In the genomic region with DNA sequence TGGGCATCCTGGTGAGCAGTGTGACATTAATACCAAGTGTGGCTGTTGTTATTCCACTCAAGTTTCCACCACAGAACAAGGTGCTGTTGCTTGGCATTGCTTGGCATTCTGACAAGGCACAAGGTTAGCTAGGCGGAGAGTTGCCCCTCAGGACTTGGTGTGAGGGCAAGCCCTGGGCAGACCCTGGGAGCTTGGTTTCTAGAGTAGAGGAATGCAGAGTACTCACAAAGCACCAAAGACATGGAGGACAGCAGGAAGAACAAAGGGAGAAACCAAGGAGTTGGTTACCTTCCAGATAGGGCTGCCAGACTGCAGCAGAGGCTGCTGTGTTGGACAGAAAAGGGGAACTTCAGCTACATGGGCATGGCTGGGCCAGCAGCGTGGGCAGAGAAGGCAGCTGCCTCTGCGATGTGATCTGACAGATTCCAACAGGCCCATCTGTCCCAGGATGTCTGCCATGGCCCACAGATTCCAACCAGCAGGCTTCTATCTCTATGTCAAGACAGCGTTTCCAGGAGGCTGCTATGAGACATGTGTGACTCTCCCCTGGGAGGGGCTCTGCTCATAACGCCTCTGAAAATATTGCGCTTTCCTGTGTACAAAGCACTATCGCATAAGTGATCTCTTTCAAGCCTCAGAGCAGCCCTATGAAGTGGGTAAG, we compare ENCODE assay signal across 9 cellular contexts. TPM values are rescaled to one million over a fixed set of nuclear protein-coding genes. Genes with fewer than 3 reads are reported as not detected.
DNase-seq lines count a peak whose midpoint lies in the region; ATAC-seq and TF ChIP-seq lines count a peak whose summit lies in the region.
"Had no signal": no experiment of that assay in that cellular context is flagged by ENCODE, and none has a peak within 500 bp of the region (broad histone marks: within the 10 kb centered on the region; RNA-seq: fewer than 3 reads in every experiment).

No MANE protein-coding gene starts in this region.

- peaks cover 9% of the 10 kb centered on the region for H3K27me3 Mint-ChIP-seq in activated naive CD4-positive, alpha-beta T cell treated with anti-CD3 and anti-CD28 coated beads, Interleukin-2, amount 10 ng/mL, durations not matched to agents 7 days and 5 days
- peaks cover 40% of the 10 kb centered on the region for H3K27me3 Mint-ChIP-seq in WTC11 (ENCODE audit: low read depth)
- H3K27me3 Mint-ChIP-seq: activated T-cell treated with anti-CD3 and anti-CD28 coated beads, Interleukin-2, amount 50 U/mL, for 24 hours had no signal

- peaks cover 55% of the 10 kb centered on the region for H3K4me1 Mint-ChIP-seq in activated naive CD4-positive, alpha-beta T cell treated with anti-CD3 and anti-CD28 coated beads, Interleukin-2, amount 10 ng/mL, durations not matched to agents 7 days and 5 days
- H3K4me1 Mint-ChIP-seq in WTC11, result peaks cover 14% of the 10 kb centered on the region

- DNase-seq in CD1c-positive myeloid dendritic cell (ENCODE audit: extremely low spot score) (peak; percentile 76), NCI-H1694 treated with DMSO at 0.1 percent for 48 hours (lab: John Stamatoyannopoulos, UW) (peak; percentile 91), myocyte (ENCODE audit: low read depth) (peak; percentile 84), WTC11 (ENCODE audit: low spot score) (no peak), foreskin fibroblast (no peak)
- DNase-seq in activated naive CD4-positive, alpha-beta T cell treated with anti-CD3 and anti-CD28 coated beads, Interleukin-2, amount 10 ng/mL, durations not matched to agents 7 days and 5 days, result peak; percentile 70
- DNase-seq: activated T-cell treated with anti-CD3 and anti-CD28 coated beads, Interleukin-2, amount 50 U/mL, for 24 hours had no signal

- CTCF ChIA-PET in activated naive CD4-positive, alpha-beta T cell treated with anti-CD3 and anti-CD28 coated beads, Interleukin-2, amount 10 ng/mL, durations not matched to agents 7 days and 5 days (lab: Charles Lee), result interaction anchor here (1.7 to 4.0 kb wide), 3 partner anchors 18 to 60 kb away, joined by 5 to 19 read pairs (median 15); no protein-coding TSS in a partner anchor
- CTCF ChIA-PET in WTC11 (lab: Charles Lee), result interaction anchor here (1.2 to 2.1 kb wide), 2 partner anchors 10 to 60 kb away, joined by 4 to 10 read pairs; no protein-coding TSS in a partner anchor

- H3K27ac Mint-ChIP-seq in activated naive CD4-positive, alpha-beta T cell treated with anti-CD3 and anti-CD28 coated beads, Interleukin-2, amount 10 ng/mL, durations not matched to agents 7 days and 5 days, result peak overlapping the region; percentile 90
- no peak overlapping the region for H3K27ac Mint-ChIP-seq in WTC11

- peak overlapping the region; percentile 90 for H3K4me3 Mint-ChIP-seq in activated naive CD4-positive, alpha-beta T cell treated with anti-CD3 and anti-CD28 coated beads, Interleukin-2, amount 10 ng/mL, durations not matched to agents 7 days and 5 days
- H3K4me3 Mint-ChIP-seq in WTC11, result no peak overlapping the region

- H3K9me3 Mint-ChIP-seq in activated naive CD4-positive, alpha-beta T cell treated with anti-CD3 and anti-CD28 coated beads, Interleukin-2, amount 10 ng/mL, durations not matched to agents 7 days and 5 days, result no peaks in the 10 kb centered on the region
- H3K9me3 Mint-ChIP-seq in WTC11, result no peaks in the 10 kb centered on the region
- H3K9me3 Mint-ChIP-seq: activated T-cell treated with anti-CD3 and anti-CD28 coated beads, Interleukin-2, amount 50 U/mL, for 24 hours had no signal

- POLR2A ChIA-PET in WTC11 (lab: Charles Lee), result no interaction called here

- ATAC-seq in WTC11 (no peak), HG02840 (IDR thresholded peaks at IDR 0.05; ENCODE audit: low FRiP score, unreplicated experiment) (no peak), HG03097 (IDR thresholded peaks at IDR 0.05; ENCODE audit: low FRiP score, unreplicated experiment) (no peak)

- H3K36me3 Mint-ChIP-seq in activated naive CD4-positive, alpha-beta T cell treated with anti-CD3 and anti-CD28 coated beads, Interleukin-2, amount 10 ng/mL, durations not matched to agents 7 days and 5 days, result peaks cover 30% of the 10 kb centered on the region
- H3K36me3 Mint-ChIP-seq in WTC11, result no peaks in the 10 kb centered on the region

- TF ChIP-seq CTCF in WTC11 (IDR thresholded peaks at IDR 0.05) (no peak), foreskin fibroblast (IDR thresholded peaks at IDR 0.05; ENCODE audit: low read depth, low read length) (no peak)

- no peak overlapping the region for H3K4me3 ChIP-seq in foreskin fibroblast (ENCODE audit: low read depth in 1 of 2, low read length in 2 of 2)

TF ChIP-seq in WTC11, 78 proteins besides CTCF, POLR2A, EP300 and RAD21 (continues in another document):
- TF ChIP-seq ZNF219 (CRISPR knock-in tag; IDR thresholded peaks at IDR 0.05; ENCODE audit: borderline replicate concordance), result no peak
- TF ChIP-seq CDX4 (CRISPR knock-in tag; IDR thresholded peaks at IDR 0.05; ENCODE audit: borderline replicate concordance), result no peak
- TF ChIP-seq, protein P1, sequence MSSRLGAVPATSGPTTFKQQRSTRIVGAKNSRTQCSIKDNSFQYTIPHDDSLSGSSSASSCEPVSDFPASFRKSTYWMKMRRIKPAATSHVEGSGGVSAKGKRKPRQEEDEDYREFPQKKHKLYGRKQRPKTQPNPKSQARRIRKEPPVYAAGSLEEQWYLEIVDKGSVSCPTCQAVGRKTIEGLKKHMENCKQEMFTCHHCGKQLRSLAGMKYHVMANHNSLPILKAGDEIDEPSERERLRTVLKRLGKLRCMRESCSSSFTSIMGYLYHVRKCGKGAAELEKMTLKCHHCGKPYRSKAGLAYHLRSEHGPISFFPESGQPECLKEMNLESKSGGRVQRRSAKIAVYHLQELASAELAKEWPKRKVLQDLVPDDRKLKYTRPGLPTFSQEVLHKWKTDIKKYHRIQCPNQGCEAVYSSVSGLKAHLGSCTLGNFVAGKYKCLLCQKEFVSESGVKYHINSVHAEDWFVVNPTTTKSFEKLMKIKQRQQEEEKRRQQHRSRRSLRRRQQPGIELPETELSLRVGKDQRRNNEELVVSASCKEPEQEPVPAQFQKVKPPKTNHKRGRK (CRISPR knock-in tag; IDR thresholded peaks at IDR 0.05; ENCODE audit: borderline replicate concordance), result no peak
- TF ChIP-seq, protein P2, sequence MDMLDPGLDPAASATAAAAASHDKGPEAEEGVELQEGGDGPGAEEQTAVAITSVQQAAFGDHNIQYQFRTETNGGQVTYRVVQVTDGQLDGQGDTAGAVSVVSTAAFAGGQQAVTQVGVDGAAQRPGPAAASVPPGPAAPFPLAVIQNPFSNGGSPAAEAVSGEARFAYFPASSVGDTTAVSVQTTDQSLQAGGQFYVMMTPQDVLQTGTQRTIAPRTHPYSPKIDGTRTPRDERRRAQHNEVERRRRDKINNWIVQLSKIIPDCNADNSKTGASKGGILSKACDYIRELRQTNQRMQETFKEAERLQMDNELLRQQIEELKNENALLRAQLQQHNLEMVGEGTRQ (CRISPR knock-in tag; IDR thresholded peaks at IDR 0.05), result no peak
- no peak for TF ChIP-seq FOXJ3 (CRISPR knock-in tag; IDR thresholded peaks at IDR 0.05; ENCODE audit: borderline replicate concordance)
- TF ChIP-seq, protein P3, sequence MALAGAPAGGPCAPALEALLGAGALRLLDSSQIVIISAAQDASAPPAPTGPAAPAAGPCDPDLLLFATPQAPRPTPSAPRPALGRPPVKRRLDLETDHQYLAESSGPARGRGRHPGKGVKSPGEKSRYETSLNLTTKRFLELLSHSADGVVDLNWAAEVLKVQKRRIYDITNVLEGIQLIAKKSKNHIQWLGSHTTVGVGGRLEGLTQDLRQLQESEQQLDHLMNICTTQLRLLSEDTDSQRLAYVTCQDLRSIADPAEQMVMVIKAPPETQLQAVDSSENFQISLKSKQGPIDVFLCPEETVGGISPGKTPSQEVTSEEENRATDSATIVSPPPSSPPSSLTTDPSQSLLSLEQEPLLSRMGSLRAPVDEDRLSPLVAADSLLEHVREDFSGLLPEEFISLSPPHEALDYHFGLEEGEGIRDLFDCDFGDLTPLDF (CRISPR knock-in tag; IDR thresholded peaks at IDR 0.05), result no peak
- no peak for TF ChIP-seq PRRX2 (CRISPR knock-in tag; IDR thresholded peaks at IDR 0.05)
- no peak for TF ChIP-seq RORB (CRISPR knock-in tag; IDR thresholded peaks at IDR 0.05)
- TF ChIP-seq, protein P4, sequence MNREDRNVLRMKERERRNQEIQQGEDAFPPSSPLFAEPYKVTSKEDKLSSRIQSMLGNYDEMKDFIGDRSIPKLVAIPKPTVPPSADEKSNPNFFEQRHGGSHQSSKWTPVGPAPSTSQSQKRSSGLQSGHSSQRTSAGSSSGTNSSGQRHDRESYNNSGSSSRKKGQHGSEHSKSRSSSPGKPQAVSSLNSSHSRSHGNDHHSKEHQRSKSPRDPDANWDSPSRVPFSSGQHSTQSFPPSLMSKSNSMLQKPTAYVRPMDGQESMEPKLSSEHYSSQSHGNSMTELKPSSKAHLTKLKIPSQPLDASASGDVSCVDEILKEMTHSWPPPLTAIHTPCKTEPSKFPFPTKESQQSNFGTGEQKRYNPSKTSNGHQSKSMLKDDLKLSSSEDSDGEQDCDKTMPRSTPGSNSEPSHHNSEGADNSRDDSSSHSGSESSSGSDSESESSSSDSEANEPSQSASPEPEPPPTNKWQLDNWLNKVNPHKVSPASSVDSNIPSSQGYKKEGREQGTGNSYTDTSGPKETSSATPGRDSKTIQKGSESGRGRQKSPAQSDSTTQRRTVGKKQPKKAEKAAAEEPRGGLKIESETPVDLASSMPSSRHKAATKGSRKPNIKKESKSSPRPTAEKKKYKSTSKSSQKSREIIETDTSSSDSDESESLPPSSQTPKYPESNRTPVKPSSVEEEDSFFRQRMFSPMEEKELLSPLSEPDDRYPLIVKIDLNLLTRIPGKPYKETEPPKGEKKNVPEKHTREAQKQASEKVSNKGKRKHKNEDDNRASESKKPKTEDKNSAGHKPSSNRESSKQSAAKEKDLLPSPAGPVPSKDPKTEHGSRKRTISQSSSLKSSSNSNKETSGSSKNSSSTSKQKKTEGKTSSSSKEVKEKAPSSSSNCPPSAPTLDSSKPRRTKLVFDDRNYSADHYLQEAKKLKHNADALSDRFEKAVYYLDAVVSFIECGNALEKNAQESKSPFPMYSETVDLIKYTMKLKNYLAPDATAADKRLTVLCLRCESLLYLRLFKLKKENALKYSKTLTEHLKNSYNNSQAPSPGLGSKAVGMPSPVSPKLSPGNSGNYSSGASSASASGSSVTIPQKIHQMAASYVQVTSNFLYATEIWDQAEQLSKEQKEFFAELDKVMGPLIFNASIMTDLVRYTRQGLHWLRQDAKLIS (CRISPR knock-in tag; IDR thresholded peaks at IDR 0.05; ENCODE audit: borderline replicate concordance), result no peak

RNA-seq across cellular contexts. Expression of gene GOLGA7B, which starts 1.8 kb away (rescaled TPM):
- total RNA-seq in myocyte, result 0.29 and 0.42 TPM in 2 replicates
- 0.91 TPM for polyA plus RNA-seq in myocyte (2012)
- total RNA-seq in WTC11 (2021), result 0.07 to 0.24 TPM (median 0.07 TPM) in 3 replicates

Comparison
In these comparisons a context has a peak if more than half of its experiments do, and no peak if none do; other contexts are left out.
1. DNase-seq: peak in CD1c-positive myeloid dendritic cell (single experiment), NCI-H1694 treated with DMSO at 0.1 percent for 48 hours (single experiment), activated naive CD4-positive, alpha-beta T cell treated with anti-CD3 and anti-CD28 coated beads, Interleukin-2, amount 10 ng/mL, durations not matched to agents 7 days and 5 days (single experiment) and myocyte (single experiment); none in WTC11 (single experiment) and foreskin fibroblast (0 of 2).